In the genomic region with DNA sequence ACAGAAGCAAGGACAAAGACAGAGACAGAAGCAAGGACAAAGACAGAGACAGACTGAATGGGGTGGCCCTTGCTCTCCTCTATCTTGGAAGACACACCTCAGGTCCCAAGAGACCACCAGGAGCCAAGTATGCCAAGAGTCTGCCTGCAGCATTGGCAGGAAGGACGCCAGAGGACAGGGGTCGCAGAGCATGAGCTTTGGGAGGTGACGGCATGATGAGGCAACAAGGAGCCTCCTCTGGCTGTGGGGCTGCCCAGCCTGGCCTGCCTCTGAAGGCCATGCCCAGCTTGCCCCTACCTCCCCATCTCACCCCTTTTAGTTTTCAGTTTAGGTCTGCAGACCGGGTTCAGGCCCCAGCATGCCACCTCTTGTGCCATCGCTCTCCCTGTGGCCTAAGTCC, we compare ENCODE assay signal across 15 cellular contexts. TPM values are rescaled to one million over a fixed set of nuclear protein-coding genes. Genes with fewer than 3 reads are reported as not detected.
DNase-seq lines count a peak whose midpoint lies in the region; ATAC-seq and TF ChIP-seq lines count a peak whose summit lies in the region.
"Had no signal": no experiment of that assay in that cellular context is flagged by ENCODE, and none has a peak within 500 bp of the region (broad histone marks: within the 10 kb centered on the region; RNA-seq: fewer than 3 reads in every experiment).

No MANE protein-coding gene starts in this region.

- peaks cover 31% of the 10 kb centered on the region for H3K4me1 ChIP-seq in HUES48 (ENCODE audit: control insufficient read depth, insufficient read depth, low read length)
- peaks cover 27 to 67% (median 52%) of the 10 kb centered on the region in 4 donors for H3K4me1 ChIP-seq in liver (ENCODE audit: control insufficient read depth in 4 of 4, insufficient read depth in 4 of 4, low read length in 3 of 4)
- peaks cover 10 to 78% (median 61%) of the 10 kb centered on the region in 5 donors for H3K4me1 ChIP-seq in subcutaneous abdominal adipose tissue (ENCODE audit: control insufficient read depth in 5 of 5, insufficient read depth in 5 of 5, low read length in 5 of 5)

- H3K9me3 ChIP-seq in HUES48 (ENCODE audit: control insufficient read depth, insufficient read depth, low read length): no peaks in the 10 kb centered on the region
- no peaks in the 10 kb centered on the region for H3K9me3 ChIP-seq in liver (ENCODE audit: control insufficient read depth in 4 of 4, low read length in 3 of 4)
- no peaks in the 10 kb centered on the region for H3K9me3 ChIP-seq in subcutaneous abdominal adipose tissue (ENCODE audit: control insufficient read depth in 5 of 5, low read length in 5 of 5)

- peak; percentile 64 for DNase-seq in choroid plexus epithelial cell (ENCODE audit: low read depth)
- DNase-seq in NCI-H128 (lab: John Stamatoyannopoulos, UW; ENCODE audit: unreplicated experiment): no peak
- no peak for DNase-seq in stimulated activated CD4-positive, alpha-beta T cell treated with anti-CD3 and anti-CD28 coated beads, Interleukin-4, amount 100 ng/mL, for 1 hour
- no peak for DNase-seq in NOMO-1 (lab: John Stamatoyannopoulos, UW; ENCODE audit: unreplicated experiment in 2 of 2)
- DNase-seq: activated CD4-positive, alpha-beta T cell treated with anti-CD3 and anti-CD28 coated beads for 36 hours; activated naive CD4-positive, alpha-beta T cell treated with anti-CD3 and anti-CD28 coated beads, Interleukin-2, amount 50 U/mL, for 16 hours; DND-41; NCI-H1930 had no signal

- H3K27me3 ChIP-seq in HUES48 (ENCODE audit: control insufficient read depth, insufficient read depth, low read length): peaks cover 15% of the 10 kb centered on the region
- no peaks in the 10 kb centered on the region for H3K27me3 ChIP-seq in liver (ENCODE audit: control insufficient read depth in 4 of 4, insufficient read depth in 4 of 4, low read length in 3 of 4)
- peaks cover 0 to 24% (median 2%) of the 10 kb centered on the region in 5 donors for H3K27me3 ChIP-seq in subcutaneous abdominal adipose tissue (ENCODE audit: control insufficient read depth in 5 of 5, insufficient read depth in 4 of 5, low read length in 5 of 5)

- TF ChIP-seq RAD21 in liver (IDR thresholded peaks at IDR 0.05): no peak

- no peak overlapping the region for H3K4me3 ChIP-seq in HUES48 (ENCODE audit: low read depth, low read length)
- H3K4me3 ChIP-seq in choroid plexus epithelial cell (ENCODE audit: low read depth, low read length): no peak overlapping the region
- H3K4me3 ChIP-seq in liver (ENCODE audit: low read depth in 1 of 3, low read length in 3 of 3): no peak overlapping the region
- H3K4me3 ChIP-seq in subcutaneous abdominal adipose tissue (ENCODE audit: low read depth in 1 of 5, low read length in 5 of 5): peak overlapping the region in 3 of 5 donors; percentile 2 to 37 (median 19)

- TF ChIP-seq CTCF in choroid plexus epithelial cell (conservative IDR thresholded peaks at IDR 0.05; ENCODE audit: low read depth, low read length) (no peak), liver (IDR thresholded peaks at IDR 0.05; ENCODE audit: low read depth, low read length, missing input control) (no peak)

- H3K27ac ChIP-seq in HUES48 (ENCODE audit: low read depth, low read length) (peak overlapping the region; percentile 60), liver (ENCODE audit: low read depth in 1 of 2, low read length in 2 of 2) (peak overlapping the region; percentile 87 to 94), subcutaneous abdominal adipose tissue (ENCODE audit: low read depth, low read length) (peak overlapping the region; percentile 60)

- no peak for ATAC-seq in GM18870 (IDR thresholded peaks at IDR 0.05; ENCODE audit: unreplicated experiment)
- ATAC-seq: activated CD4-positive, alpha-beta T cell treated with anti-CD3 and anti-CD28 coated beads for 36 hours had no signal

- 39% methylated on average over 5 of the region's 5 CpGs for WGBS in liver

- H3K9ac ChIP-seq in HUES48 (ENCODE audit: low read depth, low read length): no peak overlapping the region
- H3K9ac ChIP-seq in liver (ENCODE audit: low read depth in 1 of 2, low read length in 2 of 2): peak overlapping the region; percentile 43 to 46
- peak overlapping the region in 3 of 5 donors; percentile 5 to 27 (median 6) for H3K9ac ChIP-seq in subcutaneous abdominal adipose tissue (ENCODE audit: low read length in 5 of 5)

- H3K36me3 ChIP-seq in HUES48 (ENCODE audit: control insufficient read depth, insufficient read depth, low read length) (no peaks in the 10 kb centered on the region), liver (ENCODE audit: control insufficient read depth in 4 of 4, insufficient read depth in 3 of 4, low read depth in 1 of 4, low read length in 3 of 4) (no peaks in the 10 kb centered on the region), subcutaneous abdominal adipose tissue (ENCODE audit: control insufficient read depth in 5 of 5, insufficient read depth in 5 of 5, low read length in 5 of 5) (peaks cover 0 to 26% (median 23%) of the 10 kb centered on the region in 5 donors)

TF ChIP-seq in liver, 16 proteins besides CTCF, POLR2A, EP300 and RAD21:
- TF ChIP-seq HNF4A (conservative IDR thresholded peaks at IDR 0.05) (no peak), NR2F2 (IDR thresholded peaks at IDR 0.05) (no peak), ZBTB33 (IDR thresholded peaks at IDR 0.05) (no peak), SP1 (IDR thresholded peaks at IDR 0.05) (no peak), MAX (IDR thresholded peaks at IDR 0.05) (no peak), HNF4G (IDR thresholded peaks at IDR 0.05) (no peak), FOXA2 (IDR thresholded peaks at IDR 0.05) (no peak), GABPA (IDR thresholded peaks at IDR 0.05 in 1 of 2, conservative IDR thresholded peaks at IDR 0.05 in 1 of 2) (no peak), JUND (IDR thresholded peaks at IDR 0.05) (no peak), YY1 (IDR thresholded peaks at IDR 0.05) (no peak), RXRA (IDR thresholded peaks at IDR 0.05) (no peak), FOXA1 (IDR thresholded peaks at IDR 0.05) (no peak), EGR1 (IDR thresholded peaks at IDR 0.05; ENCODE audit: low read depth in 2 of 2) (no peak), TAF1 (conservative IDR thresholded peaks at IDR 0.05) (no peak)
- TF ChIP-seq, protein P1, sequence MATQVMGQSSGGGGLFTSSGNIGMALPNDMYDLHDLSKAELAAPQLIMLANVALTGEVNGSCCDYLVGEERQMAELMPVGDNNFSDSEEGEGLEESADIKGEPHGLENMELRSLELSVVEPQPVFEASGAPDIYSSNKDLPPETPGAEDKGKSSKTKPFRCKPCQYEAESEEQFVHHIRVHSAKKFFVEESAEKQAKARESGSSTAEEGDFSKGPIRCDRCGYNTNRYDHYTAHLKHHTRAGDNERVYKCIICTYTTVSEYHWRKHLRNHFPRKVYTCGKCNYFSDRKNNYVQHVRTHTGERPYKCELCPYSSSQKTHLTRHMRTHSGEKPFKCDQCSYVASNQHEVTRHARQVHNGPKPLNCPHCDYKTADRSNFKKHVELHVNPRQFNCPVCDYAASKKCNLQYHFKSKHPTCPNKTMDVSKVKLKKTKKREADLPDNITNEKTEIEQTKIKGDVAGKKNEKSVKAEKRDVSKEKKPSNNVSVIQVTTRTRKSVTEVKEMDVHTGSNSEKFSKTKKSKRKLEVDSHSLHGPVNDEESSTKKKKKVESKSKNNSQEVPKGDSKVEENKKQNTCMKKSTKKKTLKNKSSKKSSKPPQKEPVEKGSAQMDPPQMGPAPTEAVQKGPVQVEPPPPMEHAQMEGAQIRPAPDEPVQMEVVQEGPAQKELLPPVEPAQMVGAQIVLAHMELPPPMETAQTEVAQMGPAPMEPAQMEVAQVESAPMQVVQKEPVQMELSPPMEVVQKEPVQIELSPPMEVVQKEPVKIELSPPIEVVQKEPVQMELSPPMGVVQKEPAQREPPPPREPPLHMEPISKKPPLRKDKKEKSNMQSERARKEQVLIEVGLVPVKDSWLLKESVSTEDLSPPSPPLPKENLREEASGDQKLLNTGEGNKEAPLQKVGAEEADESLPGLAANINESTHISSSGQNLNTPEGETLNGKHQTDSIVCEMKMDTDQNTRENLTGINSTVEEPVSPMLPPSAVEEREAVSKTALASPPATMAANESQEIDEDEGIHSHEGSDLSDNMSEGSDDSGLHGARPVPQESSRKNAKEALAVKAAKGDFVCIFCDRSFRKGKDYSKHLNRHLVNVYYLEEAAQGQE (IDR thresholded peaks at IDR 0.05): no peak
- TF ChIP-seq, protein P2, sequence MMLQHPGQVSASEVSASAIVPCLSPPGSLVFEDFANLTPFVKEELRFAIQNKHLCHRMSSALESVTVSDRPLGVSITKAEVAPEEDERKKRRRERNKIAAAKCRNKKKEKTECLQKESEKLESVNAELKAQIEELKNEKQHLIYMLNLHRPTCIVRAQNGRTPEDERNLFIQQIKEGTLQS (IDR thresholded peaks at IDR 0.05): no peak
TF ChIP-seq in liver: peak in this region for 0.

RNA-seq across cellular contexts. Expression of gene PDGFRB, which starts 17.6 kb away (rescaled TPM):
- 10 to 100 TPM; 10.6 to 13.1 TPM for total RNA-seq in liver
- 1 to 10 TPM; 5.2 to 6.1 TPM for polyA plus RNA-seq in liver
- total RNA-seq: activated CD4-positive, alpha-beta T cell treated with anti-CD3 and anti-CD28 coated beads for 36 hours had no signal

RNA-seq across cellular contexts. Expression of gene CDX1, which starts 28.6 kb away (rescaled TPM):
- not detected for total RNA-seq in liver
- polyA plus RNA-seq in liver: not detected
- total RNA-seq: activated CD4-positive, alpha-beta T cell treated with anti-CD3 and anti-CD28 coated beads for 36 hours; omental fat pad had no signal

RNA-seq across cellular contexts. Expression of gene CSF1R, which starts 51.6 kb away (rescaled TPM):
- total RNA-seq in liver: 10 to 100 TPM; 26.4 to 46.2 TPM
- 10 to 100 TPM in 1 of 2 donors, 1 to 10 TPM in 1; 5.4 to 17.9 TPM for polyA plus RNA-seq in liver
- total RNA-seq: H7 had no signal

RNA-seq across cellular contexts. Expression of gene SLC6A7, which starts 51.9 kb away (rescaled TPM):
- not detected for total RNA-seq in liver
- polyA plus RNA-seq in liver: not detected
- total RNA-seq: activated CD4-positive, alpha-beta T cell treated with anti-CD3 and anti-CD28 coated beads for 36 hours; H7; omental fat pad; RPMI7951 had no signal

Comparison
In these comparisons a context has a peak if more than half of its experiments do, and no peak if none do; other contexts are left out.
1. H3K4me3 ChIP-seq: peak in subcutaneous abdominal adipose tissue (3 of 5); none in HUES48 (single experiment), choroid plexus epithelial cell (single experiment) and liver (0 of 3).
2. Peak in every context shown above with its lines, with median percentiles within 50 percentile points of each other: H3K27ac ChIP-seq.